In genomic region chr2:21037671-21038108, GRCh38 we compare ENCODE assay signal across 1 cellular context.
TF ChIP-seq lines count a peak whose summit lies in the region.

No MANE protein-coding gene starts in this region.

TF ChIP-seq in HepG2, 621 proteins besides CTCF, POLR2A, EP300 and RAD21 (continues in another document):
- TF ChIP-seq, protein P1, sequence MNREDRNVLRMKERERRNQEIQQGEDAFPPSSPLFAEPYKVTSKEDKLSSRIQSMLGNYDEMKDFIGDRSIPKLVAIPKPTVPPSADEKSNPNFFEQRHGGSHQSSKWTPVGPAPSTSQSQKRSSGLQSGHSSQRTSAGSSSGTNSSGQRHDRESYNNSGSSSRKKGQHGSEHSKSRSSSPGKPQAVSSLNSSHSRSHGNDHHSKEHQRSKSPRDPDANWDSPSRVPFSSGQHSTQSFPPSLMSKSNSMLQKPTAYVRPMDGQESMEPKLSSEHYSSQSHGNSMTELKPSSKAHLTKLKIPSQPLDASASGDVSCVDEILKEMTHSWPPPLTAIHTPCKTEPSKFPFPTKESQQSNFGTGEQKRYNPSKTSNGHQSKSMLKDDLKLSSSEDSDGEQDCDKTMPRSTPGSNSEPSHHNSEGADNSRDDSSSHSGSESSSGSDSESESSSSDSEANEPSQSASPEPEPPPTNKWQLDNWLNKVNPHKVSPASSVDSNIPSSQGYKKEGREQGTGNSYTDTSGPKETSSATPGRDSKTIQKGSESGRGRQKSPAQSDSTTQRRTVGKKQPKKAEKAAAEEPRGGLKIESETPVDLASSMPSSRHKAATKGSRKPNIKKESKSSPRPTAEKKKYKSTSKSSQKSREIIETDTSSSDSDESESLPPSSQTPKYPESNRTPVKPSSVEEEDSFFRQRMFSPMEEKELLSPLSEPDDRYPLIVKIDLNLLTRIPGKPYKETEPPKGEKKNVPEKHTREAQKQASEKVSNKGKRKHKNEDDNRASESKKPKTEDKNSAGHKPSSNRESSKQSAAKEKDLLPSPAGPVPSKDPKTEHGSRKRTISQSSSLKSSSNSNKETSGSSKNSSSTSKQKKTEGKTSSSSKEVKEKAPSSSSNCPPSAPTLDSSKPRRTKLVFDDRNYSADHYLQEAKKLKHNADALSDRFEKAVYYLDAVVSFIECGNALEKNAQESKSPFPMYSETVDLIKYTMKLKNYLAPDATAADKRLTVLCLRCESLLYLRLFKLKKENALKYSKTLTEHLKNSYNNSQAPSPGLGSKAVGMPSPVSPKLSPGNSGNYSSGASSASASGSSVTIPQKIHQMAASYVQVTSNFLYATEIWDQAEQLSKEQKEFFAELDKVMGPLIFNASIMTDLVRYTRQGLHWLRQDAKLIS (CRISPR knock-in tag; IDR thresholded peaks at IDR 0.05): no peak
- no peak for TF ChIP-seq ZNF83 (CRISPR knock-in tag; IDR thresholded peaks at IDR 0.05; ENCODE audit: borderline replicate concordance)
- TF ChIP-seq ZBTB38 (CRISPR knock-in tag; IDR thresholded peaks at IDR 0.05): no peak
- TF ChIP-seq ZNF639 (CRISPR knock-in tag; conservative IDR thresholded peaks at IDR 0.05): no peak
- TF ChIP-seq TBL1XR1 (IDR thresholded peaks at IDR 0.05; ENCODE audit: borderline replicate concordance, low read length, partially characterized antibody): no peak
- TF ChIP-seq POLR2AphosphoS5 (IDR thresholded peaks at IDR 0.05; ENCODE audit: low read depth, low read length): peak; percentile 81
- peak; percentile 84; the same call in 1 of the 2 replicates for TF ChIP-seq SNRNP70 (IDR thresholded peaks at IDR 0.05; ENCODE audit: low read depth, low read length)
- TF ChIP-seq SUZ12 (IDR thresholded peaks at IDR 0.05; ENCODE audit: low read depth, low read length): no peak
- no peak for TF ChIP-seq SNAPC2 (CRISPR knock-in tag; IDR thresholded peaks at IDR 0.05)
- no peak for TF ChIP-seq ZIK1 (CRISPR knock-in tag; IDR thresholded peaks at IDR 0.05; ENCODE audit: borderline replicate concordance, low read depth)
- peak; percentile 10; the same call in 1 of the 2 replicates for TF ChIP-seq TGIF2 (CRISPR knock-in tag; IDR thresholded peaks at IDR 0.05)
- TF ChIP-seq PHF20 (CRISPR knock-in tag; IDR thresholded peaks at IDR 0.05): no peak
- no peak for TF ChIP-seq ZNF737 (CRISPR knock-in tag; IDR thresholded peaks at IDR 0.05; ENCODE audit: borderline replicate concordance)
- no peak for TF ChIP-seq HCFC1 (IDR thresholded peaks at IDR 0.05; ENCODE audit: low read depth, low read length)
- no peak for TF ChIP-seq SP5 (CRISPR knock-in tag; IDR thresholded peaks at IDR 0.05; ENCODE audit: borderline replicate concordance, low read depth)
- no peak for TF ChIP-seq NKX3-1 (CRISPR knock-in tag; IDR thresholded peaks at IDR 0.05)
- TF ChIP-seq, protein P2, sequence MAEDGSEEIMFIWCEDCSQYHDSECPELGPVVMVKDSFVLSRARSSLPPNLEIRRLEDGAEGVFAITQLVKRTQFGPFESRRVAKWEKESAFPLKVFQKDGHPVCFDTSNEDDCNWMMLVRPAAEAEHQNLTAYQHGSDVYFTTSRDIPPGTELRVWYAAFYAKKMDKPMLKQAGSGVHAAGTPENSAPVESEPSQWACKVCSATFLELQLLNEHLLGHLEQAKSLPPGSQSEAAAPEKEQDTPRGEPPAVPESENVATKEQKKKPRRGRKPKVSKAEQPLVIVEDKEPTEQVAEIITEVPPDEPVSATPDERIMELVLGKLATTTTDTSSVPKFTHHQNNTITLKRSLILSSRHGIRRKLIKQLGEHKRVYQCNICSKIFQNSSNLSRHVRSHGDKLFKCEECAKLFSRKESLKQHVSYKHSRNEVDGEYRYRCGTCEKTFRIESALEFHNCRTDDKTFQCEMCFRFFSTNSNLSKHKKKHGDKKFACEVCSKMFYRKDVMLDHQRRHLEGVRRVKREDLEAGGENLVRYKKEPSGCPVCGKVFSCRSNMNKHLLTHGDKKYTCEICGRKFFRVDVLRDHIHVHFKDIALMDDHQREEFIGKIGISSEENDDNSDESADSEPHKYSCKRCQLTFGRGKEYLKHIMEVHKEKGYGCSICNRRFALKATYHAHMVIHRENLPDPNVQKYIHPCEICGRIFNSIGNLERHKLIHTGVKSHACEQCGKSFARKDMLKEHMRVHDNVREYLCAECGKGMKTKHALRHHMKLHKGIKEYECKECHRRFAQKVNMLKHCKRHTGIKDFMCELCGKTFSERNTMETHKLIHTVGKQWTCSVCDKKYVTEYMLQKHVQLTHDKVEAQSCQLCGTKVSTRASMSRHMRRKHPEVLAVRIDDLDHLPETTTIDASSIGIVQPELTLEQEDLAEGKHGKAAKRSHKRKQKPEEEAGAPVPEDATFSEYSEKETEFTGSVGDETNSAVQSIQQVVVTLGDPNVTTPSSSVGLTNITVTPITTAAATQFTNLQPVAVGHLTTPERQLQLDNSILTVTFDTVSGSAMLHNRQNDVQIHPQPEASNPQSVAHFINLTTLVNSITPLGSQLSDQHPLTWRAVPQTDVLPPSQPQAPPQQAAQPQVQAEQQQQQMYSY (CRISPR knock-in tag; IDR thresholded peaks at IDR 0.05): 0 out of 2 replicates have a peak, but pooled peaks have one; percentile 8
- TF ChIP-seq ZNF790 (CRISPR knock-in tag; IDR thresholded peaks at IDR 0.05; ENCODE audit: borderline replicate concordance): no peak; the same call in 1 of the 2 replicates
- TF ChIP-seq ZFY (CRISPR knock-in tag; IDR thresholded peaks at IDR 0.05): no peak
- TF ChIP-seq, protein P3, sequence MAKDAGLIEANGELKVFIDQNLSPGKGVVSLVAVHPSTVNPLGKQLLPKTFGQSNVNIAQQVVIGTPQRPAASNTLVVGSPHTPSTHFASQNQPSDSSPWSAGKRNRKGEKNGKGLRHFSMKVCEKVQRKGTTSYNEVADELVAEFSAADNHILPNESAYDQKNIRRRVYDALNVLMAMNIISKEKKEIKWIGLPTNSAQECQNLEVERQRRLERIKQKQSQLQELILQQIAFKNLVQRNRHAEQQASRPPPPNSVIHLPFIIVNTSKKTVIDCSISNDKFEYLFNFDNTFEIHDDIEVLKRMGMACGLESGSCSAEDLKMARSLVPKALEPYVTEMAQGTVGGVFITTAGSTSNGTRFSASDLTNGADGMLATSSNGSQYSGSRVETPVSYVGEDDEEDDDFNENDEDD (CRISPR knock-in tag; IDR thresholded peaks at IDR 0.05; ENCODE audit: borderline replicate concordance): no peak
- no peak for TF ChIP-seq LBX2 (CRISPR knock-in tag; IDR thresholded peaks at IDR 0.05; ENCODE audit: borderline replicate concordance)
- peak; percentile 15 for TF ChIP-seq SSRP1 (CRISPR knock-in tag; IDR thresholded peaks at IDR 0.05)
- TF ChIP-seq, protein P4, sequence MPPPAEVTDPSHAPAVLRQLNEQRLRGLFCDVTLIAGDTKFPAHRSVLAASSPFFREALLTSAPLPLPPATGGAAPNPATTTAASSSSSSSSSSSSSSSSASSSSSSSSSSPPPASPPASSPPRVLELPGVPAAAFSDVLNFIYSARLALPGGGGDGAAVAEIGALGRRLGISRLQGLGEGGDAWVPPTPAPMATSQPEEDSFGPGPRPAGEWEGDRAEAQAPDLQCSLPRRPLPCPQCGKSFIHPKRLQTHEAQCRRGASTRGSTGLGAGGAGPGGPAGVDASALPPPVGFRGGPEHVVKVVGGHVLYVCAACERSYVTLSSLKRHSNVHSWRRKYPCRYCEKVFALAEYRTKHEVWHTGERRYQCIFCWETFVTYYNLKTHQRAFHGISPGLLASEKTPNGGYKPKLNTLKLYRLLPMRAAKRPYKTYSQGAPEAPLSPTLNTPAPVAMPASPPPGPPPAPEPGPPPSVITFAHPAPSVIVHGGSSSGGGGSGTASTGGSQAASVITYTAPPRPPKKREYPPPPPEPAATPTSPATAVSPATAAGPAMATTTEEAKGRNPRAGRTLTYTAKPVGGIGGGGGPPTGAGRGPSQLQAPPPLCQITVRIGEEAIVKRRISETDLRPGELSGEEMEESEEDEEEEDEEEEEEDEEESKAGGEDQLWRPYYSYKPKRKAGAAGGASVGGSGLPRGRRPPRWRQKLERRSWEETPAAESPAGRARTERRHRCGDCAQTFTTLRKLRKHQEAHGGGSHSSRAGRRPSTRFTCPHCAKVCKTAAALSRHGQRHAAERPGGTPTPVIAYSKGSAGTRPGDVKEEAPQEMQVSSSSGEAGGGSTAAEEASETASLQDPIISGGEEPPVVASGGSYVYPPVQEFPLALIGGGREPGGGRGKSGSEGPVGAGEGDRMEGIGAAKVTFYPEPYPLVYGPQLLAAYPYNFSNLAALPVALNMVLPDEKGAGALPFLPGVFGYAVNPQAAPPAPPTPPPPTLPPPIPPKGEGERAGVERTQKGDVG (CRISPR knock-in tag; IDR thresholded peaks at IDR 0.05; ENCODE audit: borderline replicate concordance): no peak
- TF ChIP-seq HNRNPH1 (optimal IDR thresholded peaks at IDR 0.05; ENCODE audit: low read depth, low read length): no peak
- TF ChIP-seq, protein P5, sequence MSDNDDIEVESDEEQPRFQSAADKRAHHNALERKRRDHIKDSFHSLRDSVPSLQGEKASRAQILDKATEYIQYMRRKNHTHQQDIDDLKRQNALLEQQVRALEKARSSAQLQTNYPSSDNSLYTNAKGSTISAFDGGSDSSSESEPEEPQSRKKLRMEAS (IDR thresholded peaks at IDR 0.05): no peak
- no peak for TF ChIP-seq CERS6 (CRISPR knock-in tag; IDR thresholded peaks at IDR 0.05)
- TF ChIP-seq FLYWCH1 (CRISPR knock-in tag; IDR thresholded peaks at IDR 0.05): no peak
- TF ChIP-seq ZNF562 (CRISPR knock-in tag; IDR thresholded peaks at IDR 0.05; ENCODE audit: borderline replicate concordance): peak; percentile 90
- no peak for TF ChIP-seq ZUFSP (CRISPR knock-in tag; IDR thresholded peaks at IDR 0.05; ENCODE audit: borderline replicate concordance)
- TF ChIP-seq, protein P6, sequence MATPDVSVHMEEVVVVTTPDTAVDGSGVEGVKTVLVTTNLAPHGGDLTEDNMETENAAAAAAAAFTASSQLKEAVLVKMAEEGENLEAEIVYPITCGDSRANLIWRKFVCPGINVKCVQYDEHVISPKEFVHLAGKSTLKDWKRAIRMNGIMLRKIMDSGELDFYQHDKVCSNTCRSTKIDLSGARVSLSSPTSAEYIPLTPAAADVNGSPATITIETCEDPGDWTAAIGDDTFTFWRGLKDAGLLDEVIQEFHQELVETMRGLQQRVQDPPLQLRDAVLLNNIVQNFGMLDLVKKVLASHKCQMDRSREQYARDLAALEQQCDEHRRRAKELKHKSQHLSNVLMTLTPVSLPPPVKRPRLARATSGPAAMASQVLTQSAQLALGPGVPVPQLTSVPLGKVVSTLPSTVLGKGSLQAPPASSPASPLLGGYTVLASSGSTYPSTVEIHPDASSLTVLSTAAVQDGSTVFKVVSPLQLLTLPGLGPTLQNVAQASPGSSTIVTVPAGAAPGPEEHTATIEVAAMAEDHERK (CRISPR knock-in tag; IDR thresholded peaks at IDR 0.05; ENCODE audit: low read depth): 0 out of 2 replicates have a peak, but pooled peaks have one; percentile 25
- TF ChIP-seq, protein P7, sequence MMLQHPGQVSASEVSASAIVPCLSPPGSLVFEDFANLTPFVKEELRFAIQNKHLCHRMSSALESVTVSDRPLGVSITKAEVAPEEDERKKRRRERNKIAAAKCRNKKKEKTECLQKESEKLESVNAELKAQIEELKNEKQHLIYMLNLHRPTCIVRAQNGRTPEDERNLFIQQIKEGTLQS (CRISPR knock-in tag; IDR thresholded peaks at IDR 0.05): no peak
- TF ChIP-seq RBM39 (IDR thresholded peaks at IDR 0.05; ENCODE audit: low read depth, low read length, poor library complexity, severe bottlenecking): no peak
- TF ChIP-seq SMYD3 (CRISPR knock-in tag; IDR thresholded peaks at IDR 0.05): 0 out of 2 replicates have a peak, but pooled peaks have one; percentile 40
- TF ChIP-seq JUN (CRISPR knock-in tag; IDR thresholded peaks at IDR 0.05): no peak
- 0 out of 2 replicates have a peak, but pooled peaks have one; percentile 52 for TF ChIP-seq RFXANK (CRISPR knock-in tag; IDR thresholded peaks at IDR 0.05)
- no peak for TF ChIP-seq HDAC1 (CRISPR knock-in tag; IDR thresholded peaks at IDR 0.05)
- TF ChIP-seq ZNF468 (CRISPR knock-in tag; IDR thresholded peaks at IDR 0.05): no peak
- TF ChIP-seq TFAP4 (IDR thresholded peaks at IDR 0.05; ENCODE audit: borderline replicate concordance, low read depth): no peak
- 0 out of 2 replicates have a peak, but pooled peaks have one; percentile 12 for TF ChIP-seq ETV5 (CRISPR knock-in tag; IDR thresholded peaks at IDR 0.05; ENCODE audit: borderline replicate concordance)
- TF ChIP-seq BORCS8-MEF2B (CRISPR knock-in tag; IDR thresholded peaks at IDR 0.05): no peak
- peak; percentile 9; the same call in 1 of the 2 replicates for TF ChIP-seq KMT2B (CRISPR knock-in tag; IDR thresholded peaks at IDR 0.05)
- peak; percentile 93 for TF ChIP-seq RBFOX2 (IDR thresholded peaks at IDR 0.05; ENCODE audit: low read depth, low read length)
